Comparison of ENCODE assay signal across 21 cellular contexts in genomic region chr3:192062186-192062585, GRCh38.
A peak's percentile ranks its signal among the peaks of the same experiment; 100 is the strongest.
DNase-seq lines count a peak whose midpoint lies in the region; ATAC-seq and TF ChIP-seq lines count a peak whose summit lies in the region.
"Had no signal": no experiment of that assay in that cellular context is flagged by ENCODE, and none has a peak within 500 bp of the region (broad histone marks: within the 10 kb centered on the region; RNA-seq: fewer than 3 reads in every experiment).

No MANE protein-coding gene starts in this region.

- H3K4me3 Mint-ChIP-seq in HFFc6 = no peak overlapping the region
- H3K4me3 Mint-ChIP-seq in stimulated activated memory B cell treated with anti-CD40 and anti-IgM and Interleukin-4, amounts not matched to agents 10 μg/mL and 1 μg/mL and 100 μg/mL, for 72 hours = no peak overlapping the region
- H3K4me3 Mint-ChIP-seq: CD8-positive, alpha-beta T cell; T-cell had no signal

- no peaks in the 10 kb centered on the region for H3K79me2 ChIP-seq in OCI-LY7 (ENCODE audit: insufficient read depth, low read depth, low read length)

- TF ChIP-seq EP300 in stomach (IDR thresholded peaks at IDR 0.05) = no peak

- peaks cover 4% of the 10 kb centered on the region; the same call in 1 of the 2 replicates for H3K36me3 Mint-ChIP-seq in HFFc6 (ENCODE audit: low read depth)
- no peaks in the 10 kb centered on the region for H3K36me3 Mint-ChIP-seq in stimulated activated memory B cell treated with anti-CD40 and anti-IgM and Interleukin-4, amounts not matched to agents 10 μg/mL and 1 μg/mL and 100 μg/mL, for 72 hours
- H3K36me3 Mint-ChIP-seq: CD8-positive, alpha-beta T cell; T-cell had no signal

- no peaks in the 10 kb centered on the region for H3K27me3 ChIP-seq in stomach
- H3K27me3 ChIP-seq: MG63 had no signal

- no peaks in the 10 kb centered on the region for H3K9me2 ChIP-seq in OCI-LY7 (ENCODE audit: insufficient read depth, low read length)

- WGBS in stomach, 5 donors = 49 to 86% (median 58%) methylated on average over 3 of the region's 3 CpGs

- no peak overlapping the region for H3K4me3 ChIP-seq in OCI-LY7 (ENCODE audit: low read depth, low read length, poor library complexity, severe bottlenecking)
- H3K4me3 ChIP-seq in epithelial cell of esophagus (ENCODE audit: low read length) = no peak overlapping the region
- no peak overlapping the region for H3K4me3 ChIP-seq in stomach
- H3K4me3 ChIP-seq: GM12878, MG63 had no signal

- no peak overlapping the region for H3K27ac ChIP-seq in OCI-LY7 (ENCODE audit: low read depth, low read length, poor library complexity, severe bottlenecking)
- no peak overlapping the region for H3K27ac ChIP-seq in stomach

- in situ Hi-C loops in ACHN (cut with HindIII; ENCODE audit: low pct_ligation_motif_present, low pct_unique_long_range_greater_than_20kb, low sequenced_read_pairs) = no loop called here

- H3K9me3 Mint-ChIP-seq in HFFc6 = no peaks in the 10 kb centered on the region; the same call in 1 of the 2 replicates
- H3K9me3 Mint-ChIP-seq in stimulated activated memory B cell treated with anti-CD40 and anti-IgM and Interleukin-4, amounts not matched to agents 10 μg/mL and 1 μg/mL and 100 μg/mL, for 72 hours = no peaks in the 10 kb centered on the region

- CTCF ChIA-PET in OCI-LY7 (lab: Charles Lee; ENCODE audit: unreplicated experiment) = no interaction called here

- TF ChIP-seq CTCF in HFFc6 (IDR thresholded peaks at IDR 0.05) = no peak
- no peak for TF ChIP-seq CTCF in OCI-LY7 (conservative IDR thresholded peaks at IDR 0.05; ENCODE audit: low read length)
- no peak for TF ChIP-seq CTCF in epithelial cell of esophagus (IDR thresholded peaks at IDR 0.05; ENCODE audit: insufficient read depth, low read depth, low read length, missing control alignments)
- no peak for TF ChIP-seq CTCF in stomach (IDR thresholded peaks at IDR 0.05)

- DNase-seq in HFFc6 = peak; percentile 50
- DNase-seq in OCI-LY7 (ENCODE audit: low spot score) = no peak
- peak; percentile 45 for DNase-seq in epithelial cell of esophagus (ENCODE audit: low read depth)
- no peak for DNase-seq in ACHN
- no peak for DNase-seq in stomach
- DNase-seq in iPS-NIHi11 (ENCODE audit: low spot score) = no peak
- DNase-seq: C1 segment of cervical spinal cord; CD8-positive, alpha-beta T cell; DMS53; MG63; NCI-H1417; NCI-H1694 treated with DMSO at 0.1 percent for 48 hours; NCI-H2081 treated with DMSO at 0.1 percent for 48 hours; NCI-H446; NCI-H526 treated with DMSO at 0.1 percent for 48 hours; RPMI8226; T-cell had no signal

- peak overlapping the region; percentile 80; the same call in 1 of the 2 replicates for H2AFZ ChIP-seq in OCI-LY7 (ENCODE audit: low read length)

- H3K4me2 ChIP-seq in OCI-LY7 (ENCODE audit: low read length) = no peak overlapping the region

- H3K4me1 Mint-ChIP-seq in HFFc6 (ENCODE audit: low read depth) = peaks cover 19% of the 10 kb centered on the region; the same call in 1 of the 2 replicates
- peaks cover 44% of the 10 kb centered on the region for H3K4me1 Mint-ChIP-seq in stimulated activated memory B cell treated with anti-CD40 and anti-IgM and Interleukin-4, amounts not matched to agents 10 μg/mL and 1 μg/mL and 100 μg/mL, for 72 hours
- H3K4me1 Mint-ChIP-seq: T-cell had no signal

- intact Hi-C loops in OCI-LY7 (cut with micrococcal nuclease; ENCODE audit: unreplicated experiment) (loop anchor here (2.0 kb wide), 1 partner anchor 19 kb away; no protein-coding TSS in a partner anchor), stomach (cut with DNase I; ENCODE audit: low total_unique reads) (no loop called here)

- peaks cover 29% of the 10 kb centered on the region for H3K4me1 ChIP-seq in OCI-LY7 (ENCODE audit: insufficient read depth, low read length, poor library complexity, severe bottlenecking)
- H3K4me1 ChIP-seq in stomach = no peaks in the 10 kb centered on the region

- H3K9me3 ChIP-seq in OCI-LY7 (ENCODE audit: low read length) (no peaks in the 10 kb centered on the region; the same call in 1 of the 2 replicates), stomach (no peaks in the 10 kb centered on the region)
- H3K9me3 ChIP-seq: MG63 had no signal

- peak overlapping the region; percentile 9; the same call in 1 of the 2 replicates for H3K27ac Mint-ChIP-seq in HFFc6
- peak overlapping the region; percentile 59 for H3K27ac Mint-ChIP-seq in stimulated activated memory B cell treated with anti-CD40 and anti-IgM and Interleukin-4, amounts not matched to agents 10 μg/mL and 1 μg/mL and 100 μg/mL, for 72 hours
- H3K27ac Mint-ChIP-seq: CD8-positive, alpha-beta T cell; T-cell had no signal

- H4K20me1 ChIP-seq in OCI-LY7 (ENCODE audit: insufficient read depth, low read length) = no peaks in the 10 kb centered on the region

- no peaks in the 10 kb centered on the region for H3K27me3 Mint-ChIP-seq in HFFc6 (ENCODE audit: insufficient read depth)
- no peaks in the 10 kb centered on the region for H3K27me3 Mint-ChIP-seq in stimulated activated memory B cell treated with anti-CD40 and anti-IgM and Interleukin-4, amounts not matched to agents 10 μg/mL and 1 μg/mL and 100 μg/mL, for 72 hours
- H3K27me3 Mint-ChIP-seq: IgD-negative memory B cell, T-cell had no signal

- POLR2A ChIA-PET in OCI-LY7 (lab: Charles Lee) = interaction anchor here (0.6 to 1.2 kb wide), 4 partner anchors 31 to 128 kb away, joined by 3 to 4 read pairs (median 3); no protein-coding TSS in a partner anchor

- TF ChIP-seq POLR2A in stomach (IDR thresholded peaks at IDR 0.05) = no peak

- H3K36me3 ChIP-seq in OCI-LY7 (ENCODE audit: insufficient read depth, low read length) = no peaks in the 10 kb centered on the region
- H3K36me3 ChIP-seq in stomach = no peaks in the 10 kb centered on the region
- H3K36me3 ChIP-seq: MG63 had no signal

- ATAC-seq in stimulated activated memory B cell treated with anti-CD40 and anti-IgM and Interleukin-4, amounts not matched to agents 10 μg/mL and 1 μg/mL and 100 μg/mL, for 72 hours = no peak
- ATAC-seq: CD8-positive, alpha-beta T cell; GM12878; HCT116; T-cell had no signal

- no TSS peak for BruUV-seq in OCI-LY7 (replicated peaks; lab: Mats Ljungman, UMichigan)

Comparison
In these comparisons a context has a peak if more than half of its experiments do, and no peak if none do; other contexts are left out.
1. DNase-seq: peak in HFFc6 (single experiment) and epithelial cell of esophagus (single experiment); none in OCI-LY7 (single experiment), ACHN (single experiment), stomach (single experiment) and iPS-NIHi11 (single experiment).